8 cellular contexts compared by ENCODE assay signal in genomic region chr6:53309059-53309896, GRCh38. TPM values are rescaled to one million over a fixed set of nuclear protein-coding genes. Genes with fewer than 3 reads are reported as not detected.
A peak's percentile ranks its signal among the peaks of the same experiment; 100 is the strongest.
DNase-seq lines count a peak whose midpoint lies in the region; ATAC-seq and TF ChIP-seq lines count a peak whose summit lies in the region.

No MANE protein-coding gene starts in this region.

- TF ChIP-seq CTCF in endodermal cell (conservative IDR thresholded peaks at IDR 0.05) (no peak), spleen (IDR thresholded peaks at IDR 0.05 in 8 of 11, conservative IDR thresholded peaks at IDR 0.05 in 3 of 11) (no peak)

- H3K4me3 ChIP-seq in endodermal cell (ENCODE audit: low read length): no peak overlapping the region
- peak overlapping the region in 1 of 8 donors; percentile 22 for H3K4me3 ChIP-seq in spleen

- no peaks in the 10 kb centered on the region for H3K36me3 ChIP-seq in endodermal cell (ENCODE audit: control insufficient read depth, insufficient read depth, low read length)
- H3K36me3 ChIP-seq in spleen: peaks cover 0 to 6% (median 0%) of the 10 kb centered on the region in 6 donors

- H3K9ac ChIP-seq in endodermal cell (ENCODE audit: extremely low read depth, low read length, poor library complexity, severe bottlenecking): no peak overlapping the region

- H3K9me3 ChIP-seq in endodermal cell (ENCODE audit: control insufficient read depth, low read length): peaks cover 16% of the 10 kb centered on the region
- no peaks in the 10 kb centered on the region for H3K9me3 ChIP-seq in spleen

- WGBS in endodermal cell (ENCODE audit: insufficient coverage in 1 of 2, insufficient read length in 1 of 2), 2 experiments: 87 to 92% methylated on average over 2 to 7 of the region's 7 CpGs
- 47 to 54% (median 52%) methylated on average over 7 of the region's 7 CpGs for WGBS in spleen, 5 donors

- no peaks in the 10 kb centered on the region for H3K27me3 ChIP-seq in endodermal cell (ENCODE audit: control insufficient read depth, insufficient read depth, low read length, poor library complexity, severe bottlenecking)
- no peaks in the 10 kb centered on the region for H3K27me3 ChIP-seq in spleen (replicated peaks in 1 of 7)

- H3K4me1 ChIP-seq in endodermal cell (ENCODE audit: control insufficient read depth, insufficient read depth, low read length): peaks cover 2% of the 10 kb centered on the region
- H3K4me1 ChIP-seq in spleen: peaks cover 55 to 86% (median 79%) of the 10 kb centered on the region in 6 donors

- ATAC-seq in left ventricle myocardium superior (peak; percentile 48), Right ventricle myocardium inferior (no peak), HG02870 (IDR thresholded peaks at IDR 0.05; ENCODE audit: unreplicated experiment) (peak; percentile 53)

- peaks cover 18% of the 10 kb centered on the region for H3K36me3 Mint-ChIP-seq in endodermal cell (ENCODE audit: low read depth)

- H3K27me3 Mint-ChIP-seq in endodermal cell (ENCODE audit: insufficient read depth): no peaks in the 10 kb centered on the region

- intact Hi-C loops in left ventricle myocardium superior (cut with micrococcal nuclease) (no loop called here), Right ventricle myocardium inferior (cut with DNase I) (no loop called here), spleen (cut with DNase I; ENCODE audit: low total_unique reads) (no loop called here)

- no peak overlapping the region for H3K4me3 Mint-ChIP-seq in endodermal cell

- peaks cover 22% of the 10 kb centered on the region for H3K9me3 Mint-ChIP-seq in endodermal cell

- peaks cover 25% of the 10 kb centered on the region for H3K4me1 Mint-ChIP-seq in endodermal cell

- DNase-seq in left ventricle myocardium superior (no peak), Right ventricle myocardium inferior (ENCODE audit: missing footprints) (no peak), NCI-H524 (lab: John Stamatoyannopoulos, UW) (peak; percentile 78 to 93), endodermal cell (no peak), spleen (no peak), hippocampal formation (lab: John Stamatoyannopoulos, UW) (no peak), kidney tubule cell (ENCODE audit: low spot score) (no peak)

- H3K27ac ChIP-seq in endodermal cell (ENCODE audit: low read depth, low read length) (no peak overlapping the region), spleen (peak overlapping the region; percentile 1 to 73 (median 58))

- TF ChIP-seq POLR2A in spleen (IDR thresholded peaks at IDR 0.05): no peak

- peak overlapping the region; percentile 48 for H3K27ac Mint-ChIP-seq in endodermal cell

RNA-seq across cellular contexts. Expression of gene ELOVL5, which starts 39.5 kb away (rescaled TPM):
- total RNA-seq in left ventricle myocardium superior: 21.2 TPM
- total RNA-seq in Right ventricle myocardium inferior: 28.0 TPM
- total RNA-seq in endodermal cell: 100 to 1,000 TPM; 103 to 108 TPM
- 140 TPM for polyA plus RNA-seq in endodermal cell (2013, experiment 1 of 2)
- 132 TPM for polyA plus RNA-seq in endodermal cell (2013, experiment 2 of 2)
- total RNA-seq in spleen: 100 to 1,000 TPM in 2 of 7 donors, 10 to 100 TPM in 5; 89.3 to 113 (median 93.9) TPM
- 10 to 100 TPM; 48.8 to 65.8 (median 56.6) TPM for polyA plus RNA-seq in spleen

Comparison
In these comparisons a context has a peak if more than half of its experiments do, and no peak if none do; other contexts are left out.
1. DNase-seq: peak in NCI-H524 (2 of 2); none in left ventricle myocardium superior (single experiment), Right ventricle myocardium inferior (single experiment), endodermal cell (single experiment), spleen (single experiment), hippocampal formation (0 of 2) and kidney tubule cell (single experiment).